ENCODE assay signal across 12 cellular contexts in genomic region chr12:31031951-31032335, GRCh38.
"Had no signal": no experiment of that assay in that cellular context is flagged by ENCODE, and none has a peak within 500 bp of the region (broad histone marks: within the 10 kb centered on the region; RNA-seq: fewer than 3 reads in every experiment).

No MANE protein-coding gene starts in this region.

- H3K27ac Mint-ChIP-seq: T-helper 17 cell had no signal

- H3K4me1 Mint-ChIP-seq: neural crest cell had no signal

- H3K4me3 Mint-ChIP-seq: neural crest cell, T-helper 17 cell had no signal

- ATAC-seq: activated CD4-positive, CD25-positive, alpha-beta regulatory T cell treated with anti-CD3 and anti-CD28 coated beads, Interleukin-2, amount 50 U/mL, for 24 hours; gastrocnemius medialis; heart right ventricle; T-helper 17 cell had no signal

- H3K9me3 Mint-ChIP-seq: neural crest cell had no signal

- DNase-seq: activated CD4-positive, alpha-beta T cell treated with anti-CD3 and anti-CD28 coated beads, Interleukin-2, amount 50 U/mL, for 1 hour; activated effector memory CD4-positive, alpha-beta T cell treated with Interleukin-2 at 50 U/mL for 16 hours; activated naive CD4-positive, alpha-beta T cell treated with anti-CD3 and anti-CD28 coated beads, Interleukin-2, amount 50 U/mL, for 16 hours; activated T-cell treated with anti-CD3 and anti-CD28 coated beads, Interleukin-2, amount 50 U/mL, for 1 hour; gastrocnemius medialis; heart right ventricle; midbrain; psoas muscle; stomach; T-helper 17 cell had no signal
